1 cellular context compared by ENCODE assay signal in genomic region chr9:122941560-122942234, GRCh38.
TF ChIP-seq lines count a peak whose summit lies in the region.

No MANE protein-coding gene starts in this region.

TF ChIP-seq in HepG2, 621 proteins besides CTCF, POLR2A, EP300 and RAD21 (continued from another document and continues in another):
- TF ChIP-seq, protein P1, sequence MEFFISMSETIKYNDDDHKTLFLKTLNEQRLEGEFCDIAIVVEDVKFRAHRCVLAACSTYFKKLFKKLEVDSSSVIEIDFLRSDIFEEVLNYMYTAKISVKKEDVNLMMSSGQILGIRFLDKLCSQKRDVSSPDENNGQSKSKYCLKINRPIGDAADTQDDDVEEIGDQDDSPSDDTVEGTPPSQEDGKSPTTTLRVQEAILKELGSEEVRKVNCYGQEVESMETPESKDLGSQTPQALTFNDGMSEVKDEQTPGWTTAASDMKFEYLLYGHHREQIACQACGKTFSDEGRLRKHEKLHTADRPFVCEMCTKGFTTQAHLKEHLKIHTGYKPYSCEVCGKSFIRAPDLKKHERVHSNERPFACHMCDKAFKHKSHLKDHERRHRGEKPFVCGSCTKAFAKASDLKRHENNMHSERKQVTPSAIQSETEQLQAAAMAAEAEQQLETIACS (CRISPR knock-in tag; IDR thresholded peaks at IDR 0.05): no peak
- TF ChIP-seq ZMYM2 (CRISPR knock-in tag; IDR thresholded peaks at IDR 0.05): no peak
- no peak for TF ChIP-seq ZNF775 (CRISPR knock-in tag; IDR thresholded peaks at IDR 0.05; ENCODE audit: borderline replicate concordance)
- TF ChIP-seq ZSCAN30 (CRISPR knock-in tag; IDR thresholded peaks at IDR 0.05): no peak
- TF ChIP-seq ZNF7 (CRISPR knock-in tag; IDR thresholded peaks at IDR 0.05): no peak
- TF ChIP-seq, protein P2, sequence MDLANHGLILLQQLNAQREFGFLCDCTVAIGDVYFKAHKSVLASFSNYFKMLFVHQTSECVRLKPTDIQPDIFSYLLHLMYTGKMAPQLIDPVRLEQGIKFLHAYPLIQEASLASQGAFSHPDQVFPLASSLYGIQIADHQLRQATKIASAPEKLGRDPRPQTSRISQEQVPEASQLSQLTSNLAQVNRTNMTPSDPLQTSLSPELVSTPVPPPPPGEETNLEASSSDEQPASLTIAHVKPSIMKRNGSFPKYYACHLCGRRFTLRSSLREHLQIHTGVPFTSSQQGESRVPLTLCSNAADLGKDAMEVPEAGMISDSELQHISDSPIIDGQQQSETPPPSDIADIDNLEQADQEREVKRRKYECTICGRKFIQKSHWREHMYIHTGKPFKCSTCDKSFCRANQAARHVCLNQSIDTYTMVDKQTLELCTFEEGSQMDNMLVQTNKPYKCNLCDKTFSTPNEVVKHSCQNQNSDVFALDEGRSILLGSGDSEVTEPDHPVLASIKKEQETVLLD (CRISPR knock-in tag; IDR thresholded peaks at IDR 0.05; ENCODE audit: low read depth): no peak
- TF ChIP-seq ZBTB33 (CRISPR knock-in tag; IDR thresholded peaks at IDR 0.05): no peak
- TF ChIP-seq MTA1 (CRISPR knock-in tag; IDR thresholded peaks at IDR 0.05; ENCODE audit: borderline replicate concordance): no peak
- TF ChIP-seq ZNF124 (CRISPR knock-in tag; IDR thresholded peaks at IDR 0.05): no peak
- no peak for TF ChIP-seq SIX1 (CRISPR knock-in tag; IDR thresholded peaks at IDR 0.05; ENCODE audit: borderline replicate concordance)
- TF ChIP-seq, protein P3, sequence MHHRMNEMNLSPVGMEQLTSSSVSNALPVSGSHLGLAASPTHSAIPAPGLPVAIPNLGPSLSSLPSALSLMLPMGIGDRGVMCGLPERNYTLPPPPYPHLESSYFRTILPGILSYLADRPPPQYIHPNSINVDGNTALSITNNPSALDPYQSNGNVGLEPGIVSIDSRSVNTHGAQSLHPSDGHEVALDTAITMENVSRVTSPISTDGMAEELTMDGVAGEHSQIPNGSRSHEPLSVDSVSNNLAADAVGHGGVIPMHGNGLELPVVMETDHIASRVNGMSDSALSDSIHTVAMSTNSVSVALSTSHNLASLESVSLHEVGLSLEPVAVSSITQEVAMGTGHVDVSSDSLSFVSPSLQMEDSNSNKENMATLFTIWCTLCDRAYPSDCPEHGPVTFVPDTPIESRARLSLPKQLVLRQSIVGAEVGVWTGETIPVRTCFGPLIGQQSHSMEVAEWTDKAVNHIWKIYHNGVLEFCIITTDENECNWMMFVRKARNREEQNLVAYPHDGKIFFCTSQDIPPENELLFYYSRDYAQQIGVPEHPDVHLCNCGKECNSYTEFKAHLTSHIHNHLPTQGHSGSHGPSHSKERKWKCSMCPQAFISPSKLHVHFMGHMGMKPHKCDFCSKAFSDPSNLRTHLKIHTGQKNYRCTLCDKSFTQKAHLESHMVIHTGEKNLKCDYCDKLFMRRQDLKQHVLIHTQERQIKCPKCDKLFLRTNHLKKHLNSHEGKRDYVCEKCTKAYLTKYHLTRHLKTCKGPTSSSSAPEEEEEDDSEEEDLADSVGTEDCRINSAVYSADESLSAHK (CRISPR knock-in tag; IDR thresholded peaks at IDR 0.05; ENCODE audit: borderline replicate concordance): no peak
- no peak for TF ChIP-seq JUND (CRISPR knock-in tag; IDR thresholded peaks at IDR 0.05)
- TF ChIP-seq TFAP4 (IDR thresholded peaks at IDR 0.05; ENCODE audit: borderline replicate concordance, low read depth): 0 out of 2 replicates have a peak, but pooled peaks have one; percentile 8
- TF ChIP-seq NR3C1 (CRISPR knock-in tag; IDR thresholded peaks at IDR 0.05): no peak
- TF ChIP-seq ZSCAN9 (CRISPR knock-in tag; IDR thresholded peaks at IDR 0.05; ENCODE audit: borderline replicate concordance): no peak
- TF ChIP-seq ZNF280D (CRISPR knock-in tag; IDR thresholded peaks at IDR 0.05): 0 out of 2 replicates have a peak, but pooled peaks have one; percentile 8
- TF ChIP-seq BRD4 (CRISPR knock-in tag; IDR thresholded peaks at IDR 0.05): no peak
- no peak for TF ChIP-seq FOXA3 (CRISPR knock-in tag; IDR thresholded peaks at IDR 0.05)
- TF ChIP-seq NFE2L1 (CRISPR knock-in tag; IDR thresholded peaks at IDR 0.05; ENCODE audit: borderline replicate concordance): no peak
- TF ChIP-seq, protein P4, sequence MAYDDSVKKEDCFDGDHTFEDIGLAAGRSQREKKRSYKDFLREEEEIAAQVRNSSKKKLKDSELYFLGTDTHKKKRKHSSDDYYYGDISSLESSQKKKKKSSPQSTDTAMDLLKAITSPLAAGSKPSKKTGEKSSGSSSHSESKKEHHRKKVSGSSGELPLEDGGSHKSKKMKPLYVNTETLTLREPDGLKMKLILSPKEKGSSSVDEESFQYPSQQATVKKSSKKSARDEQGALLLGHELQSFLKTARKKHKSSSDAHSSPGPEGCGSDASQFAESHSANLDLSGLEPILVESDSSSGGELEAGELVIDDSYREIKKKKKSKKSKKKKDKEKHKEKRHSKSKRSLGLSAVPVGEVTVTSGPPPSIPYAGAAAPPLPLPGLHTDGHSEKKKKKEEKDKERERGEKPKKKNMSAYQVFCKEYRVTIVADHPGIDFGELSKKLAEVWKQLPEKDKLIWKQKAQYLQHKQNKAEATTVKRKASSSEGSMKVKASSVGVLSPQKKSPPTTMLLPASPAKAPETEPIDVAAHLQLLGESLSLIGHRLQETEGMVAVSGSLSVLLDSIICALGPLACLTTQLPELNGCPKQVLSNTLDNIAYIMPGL (CRISPR knock-in tag; IDR thresholded peaks at IDR 0.05; ENCODE audit: borderline replicate concordance in 1 of 2, low read depth in 1 of 2): 0 out of 4 replicates have a peak, but pooled peaks of 1 of the 2 experiments have one; percentile 9
- TF ChIP-seq, protein P5, sequence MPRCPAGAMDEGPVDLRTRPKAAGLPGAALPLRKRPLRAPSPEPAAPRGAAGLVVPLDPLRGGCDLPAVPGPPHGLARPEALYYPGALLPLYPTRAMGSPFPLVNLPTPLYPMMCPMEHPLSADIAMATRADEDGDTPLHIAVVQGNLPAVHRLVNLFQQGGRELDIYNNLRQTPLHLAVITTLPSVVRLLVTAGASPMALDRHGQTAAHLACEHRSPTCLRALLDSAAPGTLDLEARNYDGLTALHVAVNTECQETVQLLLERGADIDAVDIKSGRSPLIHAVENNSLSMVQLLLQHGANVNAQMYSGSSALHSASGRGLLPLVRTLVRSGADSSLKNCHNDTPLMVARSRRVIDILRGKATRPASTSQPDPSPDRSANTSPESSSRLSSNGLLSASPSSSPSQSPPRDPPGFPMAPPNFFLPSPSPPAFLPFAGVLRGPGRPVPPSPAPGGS (CRISPR knock-in tag; IDR thresholded peaks at IDR 0.05): no peak
- no peak for TF ChIP-seq CENPT (CRISPR knock-in tag; IDR thresholded peaks at IDR 0.05; ENCODE audit: low read depth)
- TF ChIP-seq RXRA (CRISPR knock-in tag; IDR thresholded peaks at IDR 0.05): no peak
- no peak for TF ChIP-seq ZFP36L1 (CRISPR knock-in tag; IDR thresholded peaks at IDR 0.05)
- no peak for TF ChIP-seq ZNF562 (CRISPR knock-in tag; IDR thresholded peaks at IDR 0.05; ENCODE audit: borderline replicate concordance)
- TF ChIP-seq NAIF1 (CRISPR knock-in tag; IDR thresholded peaks at IDR 0.05; ENCODE audit: borderline replicate concordance): no peak
- TF ChIP-seq XRCC5 (optimal IDR thresholded peaks at IDR 0.05; ENCODE audit: low read length): no peak
- peak; percentile 81; the same call in 1 of the 2 replicates for TF ChIP-seq ZNF33A (CRISPR knock-in tag; IDR thresholded peaks at IDR 0.05; ENCODE audit: borderline replicate concordance)
- no peak for TF ChIP-seq U2AF1 (optimal IDR thresholded peaks at IDR 0.05; ENCODE audit: low read depth, low read length)
- no peak for TF ChIP-seq ZNF816 (CRISPR knock-in tag; IDR thresholded peaks at IDR 0.05; ENCODE audit: borderline replicate concordance)
- 0 out of 2 replicates have a peak, but pooled peaks have one; percentile 28 for TF ChIP-seq KDM5A (IDR thresholded peaks at IDR 0.05; ENCODE audit: borderline replicate concordance, low read length)
- TF ChIP-seq ZNF850 (CRISPR knock-in tag; conservative IDR thresholded peaks at IDR 0.05): 0 out of 2 replicates have a peak, but pooled peaks have one; percentile 61
- TF ChIP-seq ZNF547 (CRISPR knock-in tag; IDR thresholded peaks at IDR 0.05): no peak
- TF ChIP-seq SPEN (CRISPR knock-in tag; IDR thresholded peaks at IDR 0.05; ENCODE audit: low read depth): no peak
- no peak for TF ChIP-seq KLF13 (CRISPR knock-in tag; IDR thresholded peaks at IDR 0.05)
- no peak for TF ChIP-seq KLF11 (CRISPR knock-in tag; IDR thresholded peaks at IDR 0.05)
- peak; percentile 37; the same call in 1 of the 2 replicates for TF ChIP-seq HNF1B (CRISPR knock-in tag; IDR thresholded peaks at IDR 0.05)
- no peak for TF ChIP-seq ZNF704 (CRISPR knock-in tag; IDR thresholded peaks at IDR 0.05; ENCODE audit: borderline replicate concordance)
- no peak for TF ChIP-seq CAMTA2 (CRISPR knock-in tag; IDR thresholded peaks at IDR 0.05; ENCODE audit: borderline replicate concordance)
- no peak for TF ChIP-seq ZNF282 (IDR thresholded peaks at IDR 0.05; ENCODE audit: partially characterized antibody)
- no peak for TF ChIP-seq HOXD1 (CRISPR knock-in tag; IDR thresholded peaks at IDR 0.05)
- no peak for TF ChIP-seq PAWR (CRISPR knock-in tag; IDR thresholded peaks at IDR 0.05; ENCODE audit: borderline replicate concordance)
- TF ChIP-seq ZNF557 (CRISPR knock-in tag; IDR thresholded peaks at IDR 0.05): no peak
- TF ChIP-seq SAP130 (CRISPR knock-in tag; IDR thresholded peaks at IDR 0.05; ENCODE audit: low read depth): peak; percentile 47
- no peak for TF ChIP-seq ZFP82 (CRISPR knock-in tag; IDR thresholded peaks at IDR 0.05; ENCODE audit: borderline replicate concordance)
- TF ChIP-seq HNF4A (CRISPR knock-in tag; IDR thresholded peaks at IDR 0.05): 0 out of 2 replicates have a peak, but pooled peaks have one; percentile 17
